1 cellular context compared by ENCODE assay signal in the genomic region with DNA sequence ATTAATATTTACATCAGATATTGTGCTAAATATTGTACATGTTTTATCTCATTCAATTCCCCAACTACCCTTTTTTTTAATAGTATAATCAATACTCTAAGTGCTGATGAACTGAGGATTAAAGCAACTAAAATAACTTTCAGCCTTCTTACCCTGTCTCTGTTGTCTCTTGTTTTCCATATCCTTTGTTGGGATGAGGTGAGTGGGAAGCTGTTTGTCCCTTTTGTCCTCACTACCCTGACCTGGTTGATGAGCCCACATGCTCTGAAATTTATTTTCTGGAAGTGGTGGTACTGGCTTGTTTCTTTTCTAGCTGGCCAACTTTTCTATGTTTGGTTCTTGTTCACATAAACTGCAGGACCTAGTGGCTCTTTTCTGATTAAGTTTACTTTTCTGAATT.
TF ChIP-seq lines count a peak whose summit lies in the region.

No MANE protein-coding gene starts in this region.

TF ChIP-seq in H1, 55 proteins besides CTCF, POLR2A, EP300 and RAD21:
- TF ChIP-seq CBX8 (IDR thresholded peaks at IDR 0.05; ENCODE audit: borderline replicate concordance, low read depth, low read length) (no peak), TAF1 (IDR thresholded peaks at IDR 0.05; ENCODE audit: low read depth, low read length) (no peak), RFX5 (IDR thresholded peaks at IDR 0.05; ENCODE audit: borderline replicate concordance, low read depth, low read length) (no peak), NRF1 (IDR thresholded peaks at IDR 0.05; ENCODE audit: low read depth, low read length) (no peak), CHD2 (IDR thresholded peaks at IDR 0.05; ENCODE audit: low read length) (no peak), SIN3A (conservative IDR thresholded peaks at IDR 0.05 in 1 of 2, IDR thresholded peaks at IDR 0.05 in 1 of 2; ENCODE audit: low read depth in 1 of 2, low read length in 2 of 2) (no peak), MAFK (IDR thresholded peaks at IDR 0.05; ENCODE audit: low read depth, low read length) (no peak), HDAC6 (IDR thresholded peaks at IDR 0.05; ENCODE audit: low read depth, low read length) (no peak), KDM1A (IDR thresholded peaks at IDR 0.05; ENCODE audit: borderline replicate concordance, low read length) (no peak), JUN (IDR thresholded peaks at IDR 0.05; ENCODE audit: low read depth, low read length) (no peak), CEBPB (IDR thresholded peaks at IDR 0.05; ENCODE audit: low read depth, low read length) (no peak)
TF ChIP-seq in H1: peak in this region for 0.
